Comparison of ENCODE assay signal across 16 cellular contexts in genomic region chr9:136045595-136046554, GRCh38. TPM values are rescaled to one million over a fixed set of nuclear protein-coding genes. Genes with fewer than 3 reads are reported as not detected.
A peak's percentile ranks its signal among the peaks of the same experiment; 100 is the strongest.
DNase-seq lines count a peak whose midpoint lies in the region; ATAC-seq and TF ChIP-seq lines count a peak whose summit lies in the region.
"Had no signal": no experiment of that assay in that cellular context is flagged by ENCODE, and none has a peak within 500 bp of the region (broad histone marks: within the 10 kb centered on the region; RNA-seq: fewer than 3 reads in every experiment).

No MANE protein-coding gene starts in this region.

- H3K4me2 ChIP-seq in mesenchymal stem cell (ENCODE audit: low read length, poor library complexity, severe bottlenecking): no peak overlapping the region

- H2BK120ac ChIP-seq in mesenchymal stem cell (ENCODE audit: low read depth, low read length): no peak overlapping the region

- H2BK12ac ChIP-seq in mesenchymal stem cell (ENCODE audit: low read length in 2 of 2): no peak overlapping the region

- ATAC-seq in HG03196 (IDR thresholded peaks at IDR 0.05; ENCODE audit: unreplicated experiment): no peak

- no peak overlapping the region for H3K23ac ChIP-seq in mesenchymal stem cell (ENCODE audit: low read length in 2 of 2)

- no peaks in the 10 kb centered on the region for H3K9me3 ChIP-seq in mesenchymal stem cell (ENCODE audit: control insufficient read depth, low read length)
- H3K9me3 ChIP-seq: testis had no signal

- H2AK5ac ChIP-seq in mesenchymal stem cell (ENCODE audit: low read length, severe bottlenecking): no peak overlapping the region

- no peak overlapping the region for H3K9ac ChIP-seq in mesenchymal stem cell (ENCODE audit: low read length)

- no peak overlapping the region for H2BK15ac ChIP-seq in mesenchymal stem cell (ENCODE audit: low read depth, poor library complexity, severe bottlenecking)

- 94% methylated on average over 42 of the region's 44 CpGs for WGBS in mesenchymal stem cell

- DNase-seq in CMK (ENCODE audit: low read depth): peak; percentile 62
- peak; percentile 90 for DNase-seq in NOMO-1 treated with dmso at 0.1 percent for 144 hours (lab: John Stamatoyannopoulos, UW; ENCODE audit: unreplicated experiment)
- peak; percentile 88 for DNase-seq in fibroblast of villous mesenchyme (ENCODE audit: low read depth)
- DNase-seq in posterior vena cava (ENCODE audit: low spot score): peak; percentile 86
- DNase-seq in mesenchymal stem cell: no peak
- DNase-seq in epidermal melanocyte (ENCODE audit: insufficient read length, low spot score): no peak
- no peak for DNase-seq in T-helper 2 cell
- DNase-seq: activated CD4-positive, alpha-beta T cell treated with anti-CD3 and anti-CD28 coated beads, Interleukin-2, amount 10 ng/mL, durations not matched to agents 7 days and 5 days; activated gamma-delta T cell treated with Interleukin-2 at 50 U/mL for 16 hours; cerebellar nuclear complex; HCEC 1CT; NCI-H524 treated with DMSO at 0.1 percent for 48 hours; testis had no signal

- H3K18ac ChIP-seq in mesenchymal stem cell (ENCODE audit: low read depth in 1 of 2, low read length in 2 of 2): no peak overlapping the region

- no peak overlapping the region for H3K4ac ChIP-seq in mesenchymal stem cell (ENCODE audit: low read depth in 1 of 2, low read length in 2 of 2)

- peaks cover 49% of the 10 kb centered on the region for H3K4me1 ChIP-seq in mesenchymal stem cell (ENCODE audit: control insufficient read depth, insufficient read depth, low read depth, low read length)

- no peak overlapping the region for H2AFZ ChIP-seq in mesenchymal stem cell (ENCODE audit: low read depth, low read length)

- H2BK5ac ChIP-seq in mesenchymal stem cell (ENCODE audit: low read depth, low read length, poor library complexity, severe bottlenecking): no peak overlapping the region

- H4K8ac ChIP-seq in mesenchymal stem cell (ENCODE audit: low read length): no peak overlapping the region

- peaks cover 11 to 72% of the 10 kb centered on the region in 2 experiments for H3K36me3 ChIP-seq in mesenchymal stem cell (ENCODE audit: control insufficient read depth in 1 of 2, insufficient read depth in 2 of 2, low read depth in 1 of 2, low read length in 2 of 2)

- intact Hi-C loops in posterior vena cava (cut with DNase I): loop anchor here in 1 of 2 donors (5.0 kb wide), 1 partner anchor 1114 kb away; no protein-coding TSS in a partner anchor

- TF ChIP-seq CTCF in fibroblast of villous mesenchyme (IDR thresholded peaks at IDR 0.05; ENCODE audit: insufficient read depth, low read depth, low read length): no peak

- H3K4me3 ChIP-seq in fibroblast of villous mesenchyme (ENCODE audit: low read depth, low read length) (no peak overlapping the region), mesenchymal stem cell (ENCODE audit: insufficient read depth in 1 of 2, low read depth in 1 of 2, low read length in 2 of 2) (no peak overlapping the region)
- H3K4me3 ChIP-seq: SK-N-MC, testis had no signal

- H4K91ac ChIP-seq in mesenchymal stem cell (ENCODE audit: low read length): no peak overlapping the region

- peaks cover 52% of the 10 kb centered on the region for H3K79me1 ChIP-seq in mesenchymal stem cell (replicated peaks; ENCODE audit: low read length, poor library complexity, severe bottlenecking)

- H3K27me3 ChIP-seq in mesenchymal stem cell (ENCODE audit: control insufficient read depth in 1 of 2, insufficient read depth in 1 of 2, low read length in 2 of 2): no peaks in the 10 kb centered on the region
- H3K27me3 ChIP-seq: testis had no signal

- H3K27ac ChIP-seq in mesenchymal stem cell (ENCODE audit: low read length, poor library complexity, severe bottlenecking): no peak overlapping the region
- H3K27ac ChIP-seq: C4-2B, testis had no signal

- no peak overlapping the region for H3K14ac ChIP-seq in mesenchymal stem cell (ENCODE audit: low read length in 2 of 2)

RNA-seq across cellular contexts. Expression of gene NACC2, which starts 49.2 kb away (rescaled TPM):
- 30.3 and 34.1 TPM in 2 replicates for total RNA-seq in fibroblast of villous mesenchyme
- total RNA-seq in posterior vena cava: 10 to 100 TPM; 73.5 to 77.7 TPM
- polyA plus RNA-seq in mesenchymal stem cell (2013, experiment 1 of 2): 25.9 TPM
- polyA plus RNA-seq in mesenchymal stem cell (2013, experiment 2 of 2): 26.0 TPM

Comparison
In these comparisons a context has a peak if more than half of its experiments do, and no peak if none do; other contexts are left out.
1. DNase-seq: peak in CMK (single experiment), NOMO-1 treated with dmso at 0.1 percent for 144 hours (single experiment), fibroblast of villous mesenchyme (single experiment) and posterior vena cava (single experiment); none in mesenchymal stem cell (single experiment), epidermal melanocyte (single experiment) and T-helper 2 cell (0 of 5).